Comparison of ENCODE assay signal across 8 cellular contexts in the genomic region with DNA sequence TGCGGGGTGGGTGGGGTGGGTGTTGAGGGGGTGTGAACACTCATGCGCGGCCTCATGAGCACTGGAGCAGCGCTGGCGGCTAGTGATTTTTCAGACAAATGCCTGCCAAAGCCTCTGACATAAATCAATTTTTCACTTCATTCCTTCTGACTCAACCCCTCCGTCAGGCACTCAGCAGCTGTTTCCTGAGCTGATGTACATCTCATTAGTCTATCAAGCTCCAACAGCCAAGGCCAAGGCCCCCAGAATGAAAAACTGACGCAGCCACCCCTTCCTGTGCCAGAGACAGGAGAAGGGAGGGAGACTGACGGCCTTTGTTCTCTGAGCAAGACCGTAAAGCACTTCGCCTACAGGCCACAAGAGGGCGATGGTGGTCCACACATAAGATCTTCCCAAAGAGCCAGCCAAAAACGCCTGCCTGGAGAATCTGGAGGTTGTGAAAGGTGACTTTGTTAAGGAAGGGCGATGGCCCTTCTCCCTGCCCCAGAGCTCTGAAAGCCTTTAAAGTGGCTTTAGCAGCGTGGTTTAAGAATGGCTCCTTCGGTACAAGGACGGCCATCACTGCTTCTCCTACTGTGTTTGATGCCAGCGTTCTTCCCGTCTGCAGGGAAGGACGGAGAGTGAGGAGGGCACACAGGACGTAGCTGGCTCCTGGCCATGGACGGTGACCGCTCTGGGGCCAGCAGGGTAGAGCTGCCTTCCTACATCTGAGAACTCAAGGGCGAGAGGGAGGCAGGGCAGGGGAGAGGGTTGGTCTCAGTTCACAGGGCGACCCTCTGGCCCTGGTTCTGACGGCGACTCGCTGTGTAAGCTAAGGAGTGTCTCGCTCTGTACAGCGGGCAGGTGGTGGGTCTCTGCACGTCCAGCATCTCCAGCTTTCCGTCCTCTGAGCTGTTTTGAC.
DNase-seq lines count a peak whose midpoint lies in the region; ATAC-seq lines count a peak whose summit lies in the region.

No MANE protein-coding gene starts in this region.

- in situ Hi-C loops in ACHN (cut with HindIII; ENCODE audit: low pct_ligation_motif_present, low pct_unique_long_range_greater_than_20kb, low sequenced_read_pairs) = no loop called here

- H3K4me1 Mint-ChIP-seq in central memory CD8-positive, alpha-beta T cell = peaks cover 17% of the 10 kb centered on the region

- ATAC-seq in GM18861 (IDR thresholded peaks at IDR 0.05; ENCODE audit: unreplicated experiment) = peak; percentile 47
- peak; percentile 60 for ATAC-seq in HG03175 (IDR thresholded peaks at IDR 0.05; ENCODE audit: unreplicated experiment)
- peak; percentile 86 for ATAC-seq in central memory CD8-positive, alpha-beta T cell (replicated peaks; ENCODE audit: extremely low read depth, poor library complexity, severe bottlenecking)

- H3K27me3 Mint-ChIP-seq in central memory CD8-positive, alpha-beta T cell = peaks cover 17% of the 10 kb centered on the region

- peak overlapping the region; percentile 1 for H3K4me3 Mint-ChIP-seq in central memory CD8-positive, alpha-beta T cell

- H3K27ac Mint-ChIP-seq in central memory CD8-positive, alpha-beta T cell (ENCODE audit: low read depth) = peak overlapping the region; percentile 48

- H3K9me3 Mint-ChIP-seq in central memory CD8-positive, alpha-beta T cell = no peaks in the 10 kb centered on the region

- H3K36me3 Mint-ChIP-seq in central memory CD8-positive, alpha-beta T cell (ENCODE audit: insufficient read depth) = peaks cover 2% of the 10 kb centered on the region

- DNase-seq in ACHN = peak; percentile 80
- DNase-seq in NCI-H2227 treated with DMSO at 0.1 percent for 48 hours (lab: John Stamatoyannopoulos, UW) = peak; percentile 74
- DNase-seq in activated CD4-positive, CD25-positive, alpha-beta regulatory T cell treated with anti-CD3 and anti-CD28 coated beads, Interleukin-2, amount 50 U/mL, for 16 hours (ENCODE audit: low read depth, low spot score) = peak; percentile 36
- peak; percentile 68 to 69 for DNase-seq in central memory CD8-positive, alpha-beta T cell (ENCODE audit: low spot score in 2 of 2)
- peak; percentile 96 for DNase-seq in left kidney (ENCODE audit: low read depth, low spot score)
- DNase-seq in stimulated activated CD4-positive, alpha-beta T cell treated with anti-CD3 and anti-CD28 coated beads, Interleukin-1b, Interleukin-23, amount 100 ng/mL, for 48 hours = peak; percentile 82

Comparison
In these comparisons a context has a peak if more than half of its experiments do, and no peak if none do; other contexts are left out.
1. Peak in every context shown above with its lines: DNase-seq and ATAC-seq.
2. DNase-seq: peak in every context shown above with its lines; median percentile 96 in left kidney; 82 in stimulated activated CD4-positive, alpha-beta T cell treated with anti-CD3 and anti-CD28 coated beads, Interleukin-1b, Interleukin-23, amount 100 ng/mL, for 48 hours; 80 in ACHN; 74 in NCI-H2227 treated with DMSO at 0.1 percent for 48 hours; 68 in central memory CD8-positive, alpha-beta T cell; 36 in activated CD4-positive, CD25-positive, alpha-beta regulatory T cell treated with anti-CD3 and anti-CD28 coated beads, Interleukin-2, amount 50 U/mL, for 16 hours.